ENCODE assay signal across 21 cellular contexts in genomic region chr20:37317316-37317715, GRCh38. TPM values are rescaled to one million over a fixed set of nuclear protein-coding genes. Genes with fewer than 3 reads are reported as not detected.
DNase-seq lines count a peak whose midpoint lies in the region; ATAC-seq and TF ChIP-seq lines count a peak whose summit lies in the region.
"Had no signal": no experiment of that assay in that cellular context is flagged by ENCODE, and none has a peak within 500 bp of the region (broad histone marks: within the 10 kb centered on the region; RNA-seq: fewer than 3 reads in every experiment).

No MANE protein-coding gene starts in this region.

- POLR2A ChIA-PET in activated CD4-positive, alpha-beta memory T cell treated with anti-CD3 and anti-CD28 coated beads, Interleukin-2, amount 10 ng/mL, durations not matched to agents 7 days and 5 days (lab: Charles Lee) = no interaction called here
- POLR2A ChIA-PET in activated CD4-positive, alpha-beta memory T cell treated with anti-CD3 and anti-CD28 coated beads for 36 hours (lab: Charles Lee) = no interaction called here

- H3K27me3 ChIP-seq in RWPE2 (ENCODE audit: insufficient read depth, poor library complexity, severe bottlenecking) (no peaks in the 10 kb centered on the region), esophagus squamous epithelium (no peaks in the 10 kb centered on the region)
- H3K27me3 ChIP-seq: gastrocnemius medialis had no signal

- H3K4me1 Mint-ChIP-seq in activated CD4-positive, alpha-beta memory T cell treated with anti-CD3 and anti-CD28 coated beads, Interleukin-2, amount 10 ng/mL, durations not matched to agents 7 days and 5 days = peaks cover 30% of the 10 kb centered on the region
- peaks cover 13% of the 10 kb centered on the region for H3K4me1 Mint-ChIP-seq in activated CD4-positive, alpha-beta memory T cell treated with anti-CD3 and anti-CD28 coated beads for 36 hours (ENCODE audit: low read depth)
- H3K4me1 Mint-ChIP-seq in stimulated activated naive B cell treated with anti-CD40 and anti-IgM and Interleukin-4, amounts not matched to agents 10 μg/mL and 1 μg/mL and 100 μg/mL, for 72 hours = peaks cover 44 to 60% of the 10 kb centered on the region in 2 donors

- ATAC-seq in RWPE2 (ENCODE audit: low read depth) (no peak), HG03175 (IDR thresholded peaks at IDR 0.05; ENCODE audit: unreplicated experiment) (no peak)
- ATAC-seq in stimulated activated naive B cell treated with anti-CD40 and anti-IgM and Interleukin-4, amounts not matched to agents 10 μg/mL and 1 μg/mL and 100 μg/mL, for 72 hours (replicated peaks) = no peak
- ATAC-seq: A549, gastrocnemius medialis had no signal

- no peak for DNase-seq in activated CD4-positive, alpha-beta memory T cell treated with anti-CD3 and anti-CD28 coated beads, Interleukin-2, amount 10 ng/mL, durations not matched to agents 7 days and 5 days
- no peak for DNase-seq in activated CD4-positive, alpha-beta memory T cell treated with anti-CD3 and anti-CD28 coated beads for 36 hours
- DNase-seq in RWPE2 (ENCODE audit: low spot score) = peak; percentile 49
- DNase-seq in esophagus squamous epithelium (lab: John Stamatoyannopoulos, UW) = no peak
- no peak for DNase-seq in stimulated activated naive B cell treated with anti-CD40 and anti-IgM and Interleukin-4, amounts not matched to agents 10 μg/mL and 1 μg/mL and 100 μg/mL, for 72 hours
- DNase-seq in foreskin melanocyte = no peak
- no peak for DNase-seq in SW480 (ENCODE audit: low spot score)
- DNase-seq: activated CD4-positive, alpha-beta T cell treated with anti-CD3 and anti-CD28 coated beads for 1 hour; activated T-cell treated with anti-CD3 and anti-CD28 coated beads for 4 hours; gastrocnemius medialis; Karpas-422; left ventricle myocardium inferior; NCI-H1417 treated with DMSO at 0.1 percent for 48 hours; NCI-H2171; RPMI8226; small intestine had no signal

- TF ChIP-seq POLR2A in esophagus squamous epithelium (IDR thresholded peaks at IDR 0.05) = no peak

- no peaks in the 10 kb centered on the region for H3K27me3 Mint-ChIP-seq in activated CD4-positive, alpha-beta memory T cell treated with anti-CD3 and anti-CD28 coated beads, Interleukin-2, amount 10 ng/mL, durations not matched to agents 7 days and 5 days
- no peaks in the 10 kb centered on the region for H3K27me3 Mint-ChIP-seq in activated CD4-positive, alpha-beta memory T cell treated with anti-CD3 and anti-CD28 coated beads for 36 hours
- no peaks in the 10 kb centered on the region for H3K27me3 Mint-ChIP-seq in stimulated activated naive B cell treated with anti-CD40 and anti-IgM and Interleukin-4, amounts not matched to agents 10 μg/mL and 1 μg/mL and 100 μg/mL, for 72 hours
- H3K27me3 Mint-ChIP-seq: progenitor cell of endocrine pancreas, type B pancreatic cell had no signal

- peaks cover 3% of the 10 kb centered on the region for H3K9me3 ChIP-seq in RWPE2 (ENCODE audit: severe bottlenecking)
- H3K9me3 ChIP-seq in esophagus squamous epithelium = no peaks in the 10 kb centered on the region
- H3K9me3 ChIP-seq: gastrocnemius medialis, left ventricle myocardium inferior had no signal

- no peak for TF ChIP-seq CTCF in RWPE2 (IDR thresholded peaks at IDR 0.05; ENCODE audit: poor library complexity, severe bottlenecking)
- TF ChIP-seq CTCF in esophagus squamous epithelium (IDR thresholded peaks at IDR 0.05) = no peak

- H3K27ac ChIP-seq in RWPE2 (ENCODE audit: poor library complexity, severe bottlenecking) (no peak overlapping the region), esophagus squamous epithelium (peak overlapping the region in 3 of 4 donors; percentile 9 to 39 (median 34))
- H3K27ac ChIP-seq: A549, gastrocnemius medialis, left ventricle myocardium inferior had no signal

- H3K4me3 ChIP-seq in RWPE2 (ENCODE audit: severe bottlenecking) (no peak overlapping the region), esophagus squamous epithelium (no peak overlapping the region)
- H3K4me3 ChIP-seq: A549, gastrocnemius medialis, left ventricle myocardium inferior had no signal

- H3K27ac Mint-ChIP-seq in activated CD4-positive, alpha-beta memory T cell treated with anti-CD3 and anti-CD28 coated beads, Interleukin-2, amount 10 ng/mL, durations not matched to agents 7 days and 5 days = peak overlapping the region; percentile 52
- no peak overlapping the region for H3K27ac Mint-ChIP-seq in activated CD4-positive, alpha-beta memory T cell treated with anti-CD3 and anti-CD28 coated beads for 36 hours
- H3K27ac Mint-ChIP-seq in stimulated activated naive B cell treated with anti-CD40 and anti-IgM and Interleukin-4, amounts not matched to agents 10 μg/mL and 1 μg/mL and 100 μg/mL, for 72 hours = peak overlapping the region; percentile 95

- intact Hi-C loops in activated CD4-positive, alpha-beta memory T cell treated with anti-CD3 and anti-CD28 coated beads for 36 hours (cut with micrococcal nuclease) = no loop called here
- intact Hi-C loops in esophagus squamous epithelium (cut with DNase I) = no loop called here

- CTCF ChIA-PET in activated CD4-positive, alpha-beta memory T cell treated with anti-CD3 and anti-CD28 coated beads, Interleukin-2, amount 10 ng/mL, durations not matched to agents 7 days and 5 days (lab: Charles Lee) = interaction anchor here (1.1 kb wide), 1 partner anchor 247 kb away, joined by 3 read pairs; no protein-coding TSS in a partner anchor
- CTCF ChIA-PET in activated CD4-positive, alpha-beta memory T cell treated with anti-CD3 and anti-CD28 coated beads for 36 hours (lab: Charles Lee) = interaction anchor here (0.9 kb wide), 1 partner anchor 47 kb away, joined by 3 read pairs; no protein-coding TSS in a partner anchor

- H3K4me1 ChIP-seq in RWPE2 (ENCODE audit: insufficient read depth, poor library complexity, severe bottlenecking) (peaks cover 24% of the 10 kb centered on the region), esophagus squamous epithelium (peaks cover 6 to 59% (median 27%) of the 10 kb centered on the region in 3 donors)
- H3K4me1 ChIP-seq: A549 had no signal

- H3K36me3 Mint-ChIP-seq in activated CD4-positive, alpha-beta memory T cell treated with anti-CD3 and anti-CD28 coated beads, Interleukin-2, amount 10 ng/mL, durations not matched to agents 7 days and 5 days (ENCODE audit: low read depth) = peaks cover 16% of the 10 kb centered on the region
- H3K36me3 Mint-ChIP-seq in activated CD4-positive, alpha-beta memory T cell treated with anti-CD3 and anti-CD28 coated beads for 36 hours = peaks cover 7% of the 10 kb centered on the region
- H3K36me3 Mint-ChIP-seq in stimulated activated naive B cell treated with anti-CD40 and anti-IgM and Interleukin-4, amounts not matched to agents 10 μg/mL and 1 μg/mL and 100 μg/mL, for 72 hours = peaks cover 31 to 59% of the 10 kb centered on the region in 2 donors

- H3K36me3 ChIP-seq in RWPE2 (ENCODE audit: low read depth) (peaks cover 57% of the 10 kb centered on the region), esophagus squamous epithelium (peaks cover 0 to 53% (median 4%) of the 10 kb centered on the region in 3 donors)

- no peak overlapping the region for H3K4me3 Mint-ChIP-seq in activated CD4-positive, alpha-beta memory T cell treated with anti-CD3 and anti-CD28 coated beads, Interleukin-2, amount 10 ng/mL, durations not matched to agents 7 days and 5 days
- no peak overlapping the region for H3K4me3 Mint-ChIP-seq in activated CD4-positive, alpha-beta memory T cell treated with anti-CD3 and anti-CD28 coated beads for 36 hours
- no peak overlapping the region for H3K4me3 Mint-ChIP-seq in stimulated activated naive B cell treated with anti-CD40 and anti-IgM and Interleukin-4, amounts not matched to agents 10 μg/mL and 1 μg/mL and 100 μg/mL, for 72 hours
- H3K4me3 Mint-ChIP-seq: type B pancreatic cell had no signal

- H3K9me3 Mint-ChIP-seq in activated CD4-positive, alpha-beta memory T cell treated with anti-CD3 and anti-CD28 coated beads, Interleukin-2, amount 10 ng/mL, durations not matched to agents 7 days and 5 days = no peaks in the 10 kb centered on the region
- H3K9me3 Mint-ChIP-seq in activated CD4-positive, alpha-beta memory T cell treated with anti-CD3 and anti-CD28 coated beads for 36 hours = peaks cover 2% of the 10 kb centered on the region
- H3K9me3 Mint-ChIP-seq in stimulated activated naive B cell treated with anti-CD40 and anti-IgM and Interleukin-4, amounts not matched to agents 10 μg/mL and 1 μg/mL and 100 μg/mL, for 72 hours = no peaks in the 10 kb centered on the region
- H3K9me3 Mint-ChIP-seq: type B pancreatic cell had no signal

- WGBS in esophagus squamous epithelium, 2 donors = 50 to 86% methylated on average over 1 to 5 of the region's 6 CpGs

RNA-seq across cellular contexts. Expression of gene MANBAL, which starts 27.9 kb away (rescaled TPM):
- 1 to 10 TPM; 9.0 to 9.7 TPM for total RNA-seq in activated CD4-positive, alpha-beta memory T cell treated with anti-CD3 and anti-CD28 coated beads, Interleukin-2, amount 10 ng/mL, durations not matched to agents 7 days and 5 days
- total RNA-seq in activated CD4-positive, alpha-beta memory T cell treated with anti-CD3 and anti-CD28 coated beads for 36 hours = 10 to 100 TPM; 11.9 to 12.5 TPM
- 10 to 100 TPM; 19.6 to 30.9 (median 27.3) TPM for total RNA-seq in esophagus squamous epithelium

RNA-seq across cellular contexts. Expression of gene SRC, which starts 28.6 kb away (rescaled TPM):
- 1 to 10 TPM; 2.6 to 2.7 TPM for total RNA-seq in activated CD4-positive, alpha-beta memory T cell treated with anti-CD3 and anti-CD28 coated beads, Interleukin-2, amount 10 ng/mL, durations not matched to agents 7 days and 5 days
- 1 to 10 TPM; 5.3 to 6.1 TPM for total RNA-seq in activated CD4-positive, alpha-beta memory T cell treated with anti-CD3 and anti-CD28 coated beads for 36 hours
- total RNA-seq in esophagus squamous epithelium = 10 to 100 TPM; 32.4 to 46.5 (median 39.0) TPM

RNA-seq across cellular contexts. Expression of gene GHRH, which starts 55.7 kb away (rescaled TPM):
- not detected for total RNA-seq in activated CD4-positive, alpha-beta memory T cell treated with anti-CD3 and anti-CD28 coated beads, Interleukin-2, amount 10 ng/mL, durations not matched to agents 7 days and 5 days
- not detected for total RNA-seq in activated CD4-positive, alpha-beta memory T cell treated with anti-CD3 and anti-CD28 coated beads for 36 hours
- total RNA-seq in esophagus squamous epithelium = not detected
- total RNA-seq: gastrocnemius medialis; progenitor cell of endocrine pancreas; T-helper 1 cell treated with Interleukin-12 subunit alpha and Interleukin-12 subunit beta and Interleukin-4 antibody, amounts not matched to agents 30 ng/mL and 1 ng/mL, for 36 hours had no signal

Comparison
In these comparisons a context has a peak if more than half of its experiments do, and no peak if none do; other contexts are left out.
1. RNA of gene SRC, which starts 28.6 kb away (total RNA-seq): 32.4 to 46.5 TPM in esophagus squamous epithelium; 5.3 to 6.1 TPM in activated CD4-positive, alpha-beta memory T cell treated with anti-CD3 and anti-CD28 coated beads for 36 hours and 2.6 to 2.7 TPM in activated CD4-positive, alpha-beta memory T cell treated with anti-CD3 and anti-CD28 coated beads, Interleukin-2, amount 10 ng/mL, durations not matched to agents 7 days and 5 days; every median in the first group is over 4 times any median in the second.